Comparison of ENCODE assay signal across 22 cellular contexts in the genomic region with DNA sequence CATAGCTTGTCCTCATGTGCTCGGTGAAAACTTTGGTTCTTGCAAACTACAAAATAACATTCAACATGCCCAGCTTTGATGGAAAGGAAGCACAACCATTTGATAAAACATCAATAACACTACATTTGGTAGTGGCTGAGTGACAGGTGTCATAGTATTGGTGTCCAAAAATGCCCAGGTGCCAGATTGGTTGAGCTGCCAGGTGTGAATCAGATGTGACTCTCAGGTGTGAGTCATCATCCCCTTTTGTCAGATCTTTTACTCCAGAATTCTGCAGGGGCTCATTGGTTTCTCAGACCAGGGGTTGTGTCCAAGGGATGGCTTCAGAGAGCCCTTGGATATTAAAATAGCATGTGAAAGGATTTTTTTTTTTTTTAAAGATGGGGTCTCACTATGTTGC. TPM values are rescaled to one million over a fixed set of nuclear protein-coding genes. Genes with fewer than 3 reads are reported as not detected.
DNase-seq lines count a peak whose midpoint lies in the region; ATAC-seq and TF ChIP-seq lines count a peak whose summit lies in the region.
"Had no signal": no experiment of that assay in that cellular context is flagged by ENCODE, and none has a peak within 500 bp of the region (broad histone marks: within the 10 kb centered on the region; RNA-seq: fewer than 3 reads in every experiment).

No MANE protein-coding gene starts in this region.

- WGBS in body of pancreas, 2 donors: 94 to 100% methylated on average over 1 of the region's 1 CpG

- no peak overlapping the region for H2AFZ ChIP-seq in HCT116 (ENCODE audit: low read depth, low read length, poor library complexity, severe bottlenecking)

- no peaks in the 10 kb centered on the region for H3K9me2 ChIP-seq in HCT116 (ENCODE audit: insufficient read depth)

- H4K20me1 ChIP-seq in HCT116 (ENCODE audit: insufficient read depth): peaks cover 6% of the 10 kb centered on the region; the same call in 1 of the 2 replicates

- RAD21 ChIA-PET in HCT116 (lab: Charles Lee; ENCODE audit: low non-redundant PET in 1 of 2, low total read pairs in 2 of 2, uncharacterized antibody in 2 of 2, unreplicated experiment in 2 of 2): no interaction called here

- H3K4me1 Mint-ChIP-seq in activated T-cell treated with anti-CD3 and anti-CD28 coated beads, Interleukin-2, amount 50 U/mL, for 72 hours (ENCODE audit: low read depth): peaks cover 17% of the 10 kb centered on the region
- H3K4me1 Mint-ChIP-seq: IgD-negative memory B cell had no signal

- no peak for TF ChIP-seq RAD21 in HCT116 (IDR thresholded peaks at IDR 0.05; ENCODE audit: low read depth)

- intact Hi-C loops in HCT116 (cut with micrococcal nuclease) (no loop called here), body of pancreas (cut with DNase I) (no loop called here)

- H3K36me3 ChIP-seq in HCT116 (ENCODE audit: control insufficient read depth in 1 of 2, insufficient read depth in 2 of 2, low read length in 2 of 2): peaks cover 69 to 71% of the 10 kb centered on the region in 2 experiments; a peak in 3 of 4 replicates
- peaks cover 71% of the 10 kb centered on the region for H3K36me3 ChIP-seq in rectal smooth muscle tissue (ENCODE audit: control insufficient read depth, insufficient read depth, low read length)
- peaks cover 47 to 63% of the 10 kb centered on the region in 2 donors for H3K36me3 ChIP-seq in body of pancreas (replicated peaks in 1 of 2; ENCODE audit: insufficient read depth in 1 of 2, low read depth in 2 of 2)

- H3K36me3 Mint-ChIP-seq in activated T-cell treated with anti-CD3 and anti-CD28 coated beads, Interleukin-2, amount 50 U/mL, for 72 hours (ENCODE audit: insufficient read depth in 2 of 2): peaks cover 6 to 21% of the 10 kb centered on the region in 2 donors
- H3K36me3 Mint-ChIP-seq in activated naive CD4-positive, alpha-beta T cell treated with anti-CD3 and anti-CD28 coated beads, Interleukin-2, amount 50 U/mL, for 72 hours: peaks cover 5 to 9% of the 10 kb centered on the region in 2 donors

- no peak overlapping the region for H3K4me3 ChIP-seq in HCT116 (replicated peaks in 1 of 2; ENCODE audit: low read depth in 1 of 2, low read length in 2 of 2)
- no peak overlapping the region for H3K4me3 ChIP-seq in rectal smooth muscle tissue (ENCODE audit: low read length)
- no peak overlapping the region for H3K4me3 ChIP-seq in body of pancreas
- H3K4me3 ChIP-seq: left lung had no signal

- H3K4me1 ChIP-seq in HCT116 (ENCODE audit: control insufficient read depth in 1 of 2, insufficient read depth in 2 of 2, low read length in 2 of 2) (no peaks in the 10 kb centered on the region), rectal smooth muscle tissue (ENCODE audit: control insufficient read depth, insufficient read depth, low read length) (peaks cover 3% of the 10 kb centered on the region), body of pancreas (no peaks in the 10 kb centered on the region)
- H3K4me1 ChIP-seq: left lung had no signal

- no peak overlapping the region for H3K9ac ChIP-seq in HCT116 (ENCODE audit: low read length)
- H3K9ac ChIP-seq in rectal smooth muscle tissue (ENCODE audit: low read length): no peak overlapping the region

- BruUV-seq in HCT116 (replicated peaks; lab: Mats Ljungman, UMichigan): no TSS peak

- H3K9me3 ChIP-seq in HCT116 (ENCODE audit: control insufficient read depth in 1 of 2, insufficient read depth in 1 of 2, low read depth in 1 of 2, low read length in 2 of 2) (no peaks in the 10 kb centered on the region), body of pancreas (no peaks in the 10 kb centered on the region)
- H3K9me3 ChIP-seq: left lung had no signal

- peak overlapping the region; percentile 24 for H3K27ac Mint-ChIP-seq in activated T-cell treated with anti-CD3 and anti-CD28 coated beads, Interleukin-2, amount 50 U/mL, for 72 hours
- H3K27ac Mint-ChIP-seq in activated naive CD4-positive, alpha-beta T cell treated with anti-CD3 and anti-CD28 coated beads, Interleukin-2, amount 50 U/mL, for 72 hours: no peak overlapping the region
- H3K27ac Mint-ChIP-seq: IgD-negative memory B cell; natural killer cell treated with Interleukin-12 subunit alpha and Interleukin-12 subunit beta and Interleukin-15 and Interleukin-18, amount 100 ng/mL, for 72 hours had no signal

- peak; percentile 54 to 57 for ATAC-seq in activated T-cell treated with anti-CD3 and anti-CD28 coated beads, Interleukin-2, amount 50 U/mL, for 72 hours (replicated peaks in 1 of 2)
- ATAC-seq in HCT116: no peak
- ATAC-seq in activated naive CD4-positive, alpha-beta T cell treated with anti-CD3 and anti-CD28 coated beads, Interleukin-2, amount 50 U/mL, for 72 hours: peak; percentile 39 to 76
- ATAC-seq in HG02763 (IDR thresholded peaks at IDR 0.05; ENCODE audit: unreplicated experiment): no peak
- ATAC-seq in body of pancreas: no peak
- ATAC-seq: left lung; natural killer cell treated with Interleukin-12 subunit alpha and Interleukin-12 subunit beta and Interleukin-15 and Interleukin-18, amount 100 ng/mL, for 72 hours; right cardiac atrium had no signal

- POLR2A ChIA-PET in HCT116 (lab: Charles Lee): no interaction called here

- no peaks in the 10 kb centered on the region for H3K27me3 ChIP-seq in HCT116 (ENCODE audit: insufficient read depth, low read length)
- H3K27me3 ChIP-seq in rectal smooth muscle tissue (ENCODE audit: control insufficient read depth, insufficient read depth, low read length): no peaks in the 10 kb centered on the region
- no peaks in the 10 kb centered on the region for H3K27me3 ChIP-seq in body of pancreas
- H3K27me3 ChIP-seq: left lung had no signal

- no peak overlapping the region for H3K4me2 ChIP-seq in HCT116 (ENCODE audit: low read length)

- no peak overlapping the region for H3K27ac ChIP-seq in HCT116 (ENCODE audit: low read depth, low read length)
- peak overlapping the region; percentile 13 for H3K27ac ChIP-seq in rectal smooth muscle tissue (ENCODE audit: low read depth, low read length)
- no peak overlapping the region for H3K27ac ChIP-seq in body of pancreas
- H3K27ac ChIP-seq: left lung, WERI-Rb-1 had no signal

- peaks cover 55% of the 10 kb centered on the region; the same call in 1 of the 2 replicates for H3K79me2 ChIP-seq in HCT116 (ENCODE audit: insufficient read depth, low read length)

- no peak for TF ChIP-seq CTCF in HCT116 (IDR thresholded peaks at IDR 0.05 in 2 of 3, conservative IDR thresholded peaks at IDR 0.05 in 1 of 3; ENCODE audit: borderline replicate concordance in 1 of 3, insufficient read depth in 1 of 3, low read depth in 2 of 3, low read length in 2 of 3)
- no peak for TF ChIP-seq CTCF in body of pancreas (IDR thresholded peaks at IDR 0.05)

- TF ChIP-seq POLR2A in HCT116 (IDR thresholded peaks at IDR 0.05; ENCODE audit: borderline replicate concordance, extremely low read depth, insufficient read depth, insufficient read length) (no peak), body of pancreas (IDR thresholded peaks at IDR 0.05) (no peak)

- H3K9me3 Mint-ChIP-seq in activated T-cell treated with anti-CD3 and anti-CD28 coated beads, Interleukin-2, amount 50 U/mL, for 72 hours: no peaks in the 10 kb centered on the region
- H3K9me3 Mint-ChIP-seq in activated naive CD4-positive, alpha-beta T cell treated with anti-CD3 and anti-CD28 coated beads, Interleukin-2, amount 50 U/mL, for 72 hours: no peaks in the 10 kb centered on the region
- H3K9me3 Mint-ChIP-seq: CD4-positive, CD25-positive, alpha-beta regulatory T cell; H9; IgD-negative memory B cell; natural killer cell treated with Interleukin-12 subunit alpha and Interleukin-12 subunit beta and Interleukin-15 and Interleukin-18, amount 100 ng/mL, for 72 hours had no signal

- no peak for DNase-seq in activated T-cell treated with anti-CD3 and anti-CD28 coated beads, Interleukin-2, amount 50 U/mL, for 72 hours
- no peak for DNase-seq in activated T-cell treated with anti-CD3 and anti-CD28 coated beads, Interleukin-2, amount 50 U/mL, for 48 hours
- DNase-seq in HCT116 (ENCODE audit: low read depth, low spot score) (no peak), body of pancreas (no peak)
- DNase-seq in activated naive CD4-positive, alpha-beta T cell treated with anti-CD3 and anti-CD28 coated beads, Interleukin-2, amount 50 U/mL, for 72 hours (ENCODE audit: low spot score in 2 of 2): no peak
- DNase-seq: activated CD4-positive, alpha-beta T cell treated with anti-CD3 and anti-CD28 coated beads, Interleukin-2, amount 50 U/mL, for 48 hours; amygdala; CD4-positive, CD25-positive, alpha-beta regulatory T cell; central memory CD4-positive, alpha-beta T cell; dermis blood vessel endothelial cell; H9; head of caudate nucleus; NCI-H1436; NCI-H510A; right cardiac atrium; stimulated activated CD4-positive, alpha-beta T cell treated with anti-CD3 and anti-CD28 coated beads, Interleukin-12 subunit alpha, Interleukin-12 subunit beta, amount 100 ng/mL, for 4 hours; WERI-Rb-1 had no signal

- no peaks in the 10 kb centered on the region for H3K27me3 Mint-ChIP-seq in activated T-cell treated with anti-CD3 and anti-CD28 coated beads, Interleukin-2, amount 50 U/mL, for 72 hours (ENCODE audit: low read depth)
- H3K27me3 Mint-ChIP-seq: CD4-positive, CD25-positive, alpha-beta regulatory T cell; IgD-negative memory B cell; natural killer cell treated with Interleukin-12 subunit alpha and Interleukin-12 subunit beta and Interleukin-15 and Interleukin-18, amount 100 ng/mL, for 72 hours had no signal

- CTCF ChIA-PET in HCT116 (lab: Charles Lee): no interaction called here

- H3K4me3 Mint-ChIP-seq in activated T-cell treated with anti-CD3 and anti-CD28 coated beads, Interleukin-2, amount 50 U/mL, for 72 hours: no peak overlapping the region
- H3K4me3 Mint-ChIP-seq: H9; IgD-negative memory B cell; natural killer cell treated with Interleukin-12 subunit alpha and Interleukin-12 subunit beta and Interleukin-15 and Interleukin-18, amount 100 ng/mL, for 72 hours had no signal

TF ChIP-seq in HCT116, 20 proteins besides CTCF, POLR2A, EP300 and RAD21 (continues in another document):
- TF ChIP-seq CEBPB (IDR thresholded peaks at IDR 0.05; ENCODE audit: low read depth) (no peak), EGR1 (IDR thresholded peaks at IDR 0.05; ENCODE audit: low read depth) (no peak), ZNF274 (IDR thresholded peaks at IDR 0.05; ENCODE audit: low read depth, low read length) (no peak), SRF (IDR thresholded peaks at IDR 0.05; ENCODE audit: low read depth) (no peak), ZFX (IDR thresholded peaks at IDR 0.05) (no peak), FOSL1 (IDR thresholded peaks at IDR 0.05; ENCODE audit: low read depth) (peak; percentile 40; the same call in 1 of the 2 replicates)

RNA-seq across cellular contexts. Expression of gene POMT1, which starts 22.5 kb away (rescaled TPM):
- 10 to 100 TPM; 47.3 to 52.1 TPM for total RNA-seq in activated T-cell treated with anti-CD3 and anti-CD28 coated beads, Interleukin-2, amount 50 U/mL, for 72 hours
- total RNA-seq in HCT116 (2021; ENCODE audit: unreplicated experiment) (21.4 TPM), body of pancreas (10 to 100 TPM; 22.1 to 34.6 TPM)
- 17.6 and 20.1 TPM in 2 replicates for polyA plus RNA-seq in HCT116 (2012)
- total RNA-seq in activated naive CD4-positive, alpha-beta T cell treated with anti-CD3 and anti-CD28 coated beads, Interleukin-2, amount 50 U/mL, for 72 hours: 10 to 100 TPM; 49.6 to 73.4 TPM

RNA-seq across cellular contexts. Expression of gene UCK1, which starts 50.8 kb away (rescaled TPM):
- 10 to 100 TPM; 19.2 to 29.7 TPM for total RNA-seq in activated T-cell treated with anti-CD3 and anti-CD28 coated beads, Interleukin-2, amount 50 U/mL, for 72 hours
- total RNA-seq in HCT116 (2021; ENCODE audit: unreplicated experiment) (17.5 TPM), body of pancreas (10 to 100 TPM; 16.5 to 37.1 TPM)
- polyA plus RNA-seq in HCT116 (2012): 15.9 and 16.1 TPM in 2 replicates
- 10 to 100 TPM; 21.4 to 33.7 TPM for total RNA-seq in activated naive CD4-positive, alpha-beta T cell treated with anti-CD3 and anti-CD28 coated beads, Interleukin-2, amount 50 U/mL, for 72 hours

Comparison
In these comparisons a context has a peak if more than half of its experiments do, and no peak if none do; other contexts are left out.
1. ATAC-seq: peak in activated T-cell treated with anti-CD3 and anti-CD28 coated beads, Interleukin-2, amount 50 U/mL, for 72 hours (2 of 2) and activated naive CD4-positive, alpha-beta T cell treated with anti-CD3 and anti-CD28 coated beads, Interleukin-2, amount 50 U/mL, for 72 hours (2 of 2); none in HCT116 (single experiment), HG02763 (single experiment) and body of pancreas (single experiment).